Comparison of ENCODE assay signal across 8 cellular contexts in genomic region chr1:56645663-56646330, GRCh38. TPM values are rescaled to one million over a fixed set of nuclear protein-coding genes. Genes with fewer than 3 reads are reported as not detected.
DNase-seq lines count a peak whose midpoint lies in the region; ATAC-seq and TF ChIP-seq lines count a peak whose summit lies in the region.

No MANE protein-coding gene starts in this region.

- H3K27ac ChIP-seq in ectodermal cell (ENCODE audit: insufficient read depth, low read depth, low read length, poor library complexity, severe bottlenecking) (no peak overlapping the region), mesendoderm (ENCODE audit: low read depth, low read length) (no peak overlapping the region), vagina (peak overlapping the region; percentile 69), Karpas-422 (ENCODE audit: low read length) (no peak overlapping the region)

- no peaks in the 10 kb centered on the region for H3K79me2 ChIP-seq in mesendoderm (ENCODE audit: control insufficient read depth, insufficient read depth, low read length)
- H3K79me2 ChIP-seq in Karpas-422 (ENCODE audit: low read length): no peaks in the 10 kb centered on the region

- H3K9me3 ChIP-seq in ectodermal cell (ENCODE audit: control insufficient read depth, low read length) (no peaks in the 10 kb centered on the region), vagina (no peaks in the 10 kb centered on the region), Karpas-422 (ENCODE audit: low read length) (no peaks in the 10 kb centered on the region)

- H3K79me1 ChIP-seq in mesendoderm (ENCODE audit: low read length): no peaks in the 10 kb centered on the region

- H4K20me1 ChIP-seq in Karpas-422 (ENCODE audit: insufficient read depth, low read depth, low read length): no peaks in the 10 kb centered on the region

- no peak for TF ChIP-seq CTCF in vagina (IDR thresholded peaks at IDR 0.05)

- no peak for TF ChIP-seq POLR2A in vagina (IDR thresholded peaks at IDR 0.05)

- no peak overlapping the region for H3K4ac ChIP-seq in mesendoderm (ENCODE audit: low read depth, low read length)

- no peak overlapping the region for H3K23ac ChIP-seq in mesendoderm (ENCODE audit: low read length)

- no peak overlapping the region for H3K18ac ChIP-seq in mesendoderm (ENCODE audit: low read length)

- no peak overlapping the region for H4K8ac ChIP-seq in mesendoderm (ENCODE audit: low read depth, low read length)

- no peak overlapping the region for H2BK120ac ChIP-seq in mesendoderm (ENCODE audit: low read depth, low read length)

- H3K56ac ChIP-seq in mesendoderm (ENCODE audit: low read length): peak overlapping the region; percentile 89

- H3K9ac ChIP-seq in mesendoderm (ENCODE audit: low read length) (peak overlapping the region; percentile 77), Karpas-422 (ENCODE audit: low read length) (no peak overlapping the region)

- no peaks in the 10 kb centered on the region for H3K36me3 ChIP-seq in ectodermal cell (ENCODE audit: control insufficient read depth, insufficient read depth, low read length)
- H3K36me3 ChIP-seq in mesendoderm (ENCODE audit: control insufficient read depth, insufficient read depth, low read length): no peaks in the 10 kb centered on the region
- H3K36me3 ChIP-seq in vagina: no peaks in the 10 kb centered on the region
- no peaks in the 10 kb centered on the region for H3K36me3 ChIP-seq in Karpas-422 (ENCODE audit: insufficient read depth, low read length)

- H3K4me2 ChIP-seq in mesendoderm (ENCODE audit: low read length) (peak overlapping the region; percentile 73), Karpas-422 (ENCODE audit: low read depth, low read length, poor library complexity, severe bottlenecking) (no peak overlapping the region)

- H3K4me1 ChIP-seq in ectodermal cell (ENCODE audit: control insufficient read depth, insufficient read depth, low read length) (peaks cover 5% of the 10 kb centered on the region), mesendoderm (ENCODE audit: control insufficient read depth, low read depth, low read length) (no peaks in the 10 kb centered on the region), vagina (peaks cover 17% of the 10 kb centered on the region), Karpas-422 (ENCODE audit: low read length) (no peaks in the 10 kb centered on the region)

- H2AFZ ChIP-seq in Karpas-422 (ENCODE audit: low read length): no peak overlapping the region

- H4K5ac ChIP-seq in mesendoderm (ENCODE audit: low read length): no peak overlapping the region

- H2AK5ac ChIP-seq in mesendoderm (ENCODE audit: low read length): no peak overlapping the region

- H2BK15ac ChIP-seq in mesendoderm (replicated peaks; ENCODE audit: low read depth): no peak overlapping the region

- H2BK5ac ChIP-seq in mesendoderm (ENCODE audit: low read length): no peak overlapping the region

- ATAC-seq in GM18868 (IDR thresholded peaks at IDR 0.05; ENCODE audit: unreplicated experiment) (peak; percentile 27), HG03565 (IDR thresholded peaks at IDR 0.05; ENCODE audit: unreplicated experiment) (no peak)

- 1% methylated on average over 19 of the region's 19 CpGs for WGBS in ectodermal cell, 2 experiments
- no CpG with 5 or more reads among the region's 19 CpGs for WGBS in mesendoderm (ENCODE audit: extremely low coverage, insufficient coverage, low lambda C conversion rate)

- peaks cover 20% of the 10 kb centered on the region for H3K27me3 ChIP-seq in ectodermal cell (ENCODE audit: control insufficient read depth, insufficient read depth, low read length, poor library complexity, severe bottlenecking)
- peaks cover 2% of the 10 kb centered on the region for H3K27me3 ChIP-seq in mesendoderm (ENCODE audit: insufficient read depth, low read length, poor library complexity)
- H3K27me3 ChIP-seq in vagina: no peaks in the 10 kb centered on the region
- H3K27me3 ChIP-seq in Karpas-422 (ENCODE audit: low read length): no peaks in the 10 kb centered on the region

- H3K4me3 ChIP-seq in ectodermal cell (ENCODE audit: insufficient read depth, low read depth, low read length): peak overlapping the region; percentile 76
- H3K4me3 ChIP-seq in mesendoderm (ENCODE audit: low read length): peak overlapping the region; percentile 67
- H3K4me3 ChIP-seq in vagina: peak overlapping the region; percentile 67 to 72
- H3K4me3 ChIP-seq in Karpas-422 (ENCODE audit: low read length): no peak overlapping the region

- intact Hi-C loops in vagina (cut with DNase I): no loop called here

- H3K9me2 ChIP-seq in Karpas-422 (replicated peaks; ENCODE audit: insufficient read depth, low read length): no peaks in the 10 kb centered on the region

- DNase-seq in NCI-H2227 (lab: John Stamatoyannopoulos, UW; ENCODE audit: unreplicated experiment): peak; percentile 62
- DNase-seq in mesendoderm: peak; percentile 22
- no peak for DNase-seq in vagina (ENCODE audit: extremely low spot score in 2 of 2)
- DNase-seq in NCI-H146 (lab: John Stamatoyannopoulos, UW): no peak
- DNase-seq in Karpas-422: no peak

RNA-seq across cellular contexts. Expression of gene PRKAA2, which starts 0.7 kb away (rescaled TPM):
- polyA plus RNA-seq in ectodermal cell (2013, experiment 1 of 4): 8.3 TPM
- polyA plus RNA-seq in ectodermal cell (2013, experiment 2 of 4): 9.2 TPM
- polyA plus RNA-seq in ectodermal cell (2013, experiment 3 of 4): 8.4 TPM
- 9.6 TPM for polyA plus RNA-seq in ectodermal cell (2013, experiment 4 of 4)
- polyA plus RNA-seq in mesendoderm (2013, experiment 1 of 2): 1.2 TPM
- polyA plus RNA-seq in mesendoderm (2013, experiment 2 of 2): 1.3 TPM
- total RNA-seq in vagina: 3.7 TPM
- not detected in 2 replicates for total RNA-seq in Karpas-422 (2014; rRNA removed; shearing (Covaris generic); ENCODE audit: low replicate concordance)

Comparison
In these comparisons a context has a peak if more than half of its experiments do, and no peak if none do; other contexts are left out.
1. DNase-seq: peak in NCI-H2227 (single experiment) and mesendoderm (single experiment); none in vagina (0 of 2), NCI-H146 (single experiment) and Karpas-422 (single experiment).